27 cellular contexts compared by ENCODE assay signal in the genomic region with DNA sequence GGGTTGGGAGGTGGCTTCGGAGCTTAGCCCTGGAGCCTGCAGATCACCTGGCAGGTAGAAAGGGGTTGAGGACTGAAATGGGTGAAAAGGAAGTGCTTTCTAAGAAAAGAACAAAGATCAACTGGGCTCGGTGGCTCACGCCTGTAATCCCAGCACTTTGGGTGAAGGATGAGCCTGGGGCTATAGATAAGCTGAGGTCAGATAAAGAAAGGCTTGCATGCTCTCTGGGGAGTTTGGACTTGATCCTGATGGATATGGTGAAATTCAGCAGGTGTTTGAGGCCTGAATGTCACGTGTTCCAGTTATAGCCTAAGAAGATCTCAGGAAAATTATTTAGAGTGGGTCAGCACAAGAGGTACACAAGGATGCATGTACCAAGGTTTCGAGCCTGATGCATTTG. TPM values are rescaled to one million over a fixed set of nuclear protein-coding genes. Genes with fewer than 3 reads are reported as not detected.
"Had no signal": no experiment of that assay in that cellular context is flagged by ENCODE, and none has a peak within 500 bp of the region (broad histone marks: within the 10 kb centered on the region; RNA-seq: fewer than 3 reads in every experiment).

No MANE protein-coding gene starts in this region.

- DNase-seq: dorsolateral prefrontal cortex; effector CD4-positive, alpha-beta T cell; foreskin fibroblast; gastrocnemius medialis; head of caudate nucleus; kidney; mucosa of descending colon; naive B cell; right lobe of liver; small intestine; stimulated activated CD4-positive, alpha-beta T cell treated with anti-CD3 and anti-CD28 coated beads, Interleukin-15, amount 100 ng/mL, for 24 hours; stimulated activated CD4-positive, alpha-beta T cell treated with anti-CD3 and anti-CD28 coated beads, Interleukin-2, amount 100 ng/mL, for 48 hours; stimulated activated naive B cell treated with anti-CD40 and anti-IgM and Interleukin-4, amounts not matched to agents 10 μg/mL and 1 μg/mL and 100 μg/mL, for 72 hours; upper lobe of left lung had no signal

- H3K36me3 ChIP-seq: gastrocnemius medialis, right lobe of liver, thoracic aorta, tibial nerve, upper lobe of left lung had no signal

- H3K27me3 Mint-ChIP-seq: memory B cell; progenitor cell of endocrine pancreas; stimulated activated naive B cell treated with anti-CD40 and anti-IgM and Interleukin-4, amounts not matched to agents 10 μg/mL and 1 μg/mL and 100 μg/mL, for 72 hours had no signal

- H3K27me3 ChIP-seq: gastrocnemius medialis, right lobe of liver, tibial nerve, upper lobe of left lung had no signal

- H3K9me3 ChIP-seq: gastrocnemius medialis, right lobe of liver had no signal

- H3K27ac Mint-ChIP-seq: memory B cell; mesothelial cell of epicardium; naive B cell; natural killer cell treated with Interleukin-12 subunit alpha and Interleukin-12 subunit beta and Interleukin-15 and Interleukin-18, amount 100 ng/mL, for 72 hours; progenitor cell of endocrine pancreas; stimulated activated naive B cell treated with anti-CD40 and anti-IgM and Interleukin-4, amounts not matched to agents 10 μg/mL and 1 μg/mL and 100 μg/mL, for 72 hours; stimulated activated naive CD8-positive, alpha-beta T cell treated with anti-CD3 and anti-CD28 coated beads, Interleukin-15, Interleukin-2, amounts not matched to agents 100 ng/mL and 50 ng/mL, for 24 hours had no signal

- H3K4me1 ChIP-seq: gastrocnemius medialis, parathyroid adenoma, right lobe of liver, tibial nerve, upper lobe of left lung had no signal

- H3K36me3 Mint-ChIP-seq: mesothelial cell of epicardium had no signal

- H3K4me3 Mint-ChIP-seq: memory B cell; mesothelial cell of epicardium; naive B cell; natural killer cell treated with Interleukin-12 subunit alpha and Interleukin-12 subunit beta and Interleukin-15 and Interleukin-18, amount 100 ng/mL, for 72 hours; neural crest cell; stimulated activated naive B cell treated with anti-CD40 and anti-IgM and Interleukin-4, amounts not matched to agents 10 μg/mL and 1 μg/mL and 100 μg/mL, for 72 hours; stimulated activated naive CD8-positive, alpha-beta T cell treated with anti-CD3 and anti-CD28 coated beads, Interleukin-15, Interleukin-2, amounts not matched to agents 100 ng/mL and 50 ng/mL, for 24 hours had no signal

- H3K27ac ChIP-seq: dorsolateral prefrontal cortex, epithelial cell of prostate, gastrocnemius medialis, parathyroid adenoma, right lobe of liver, thoracic aorta, tibial nerve, upper lobe of left lung had no signal

- H3K4me1 Mint-ChIP-seq: memory B cell; mesothelial cell of epicardium; naive B cell; neural crest cell; stimulated activated naive B cell treated with anti-CD40 and anti-IgM and Interleukin-4, amounts not matched to agents 10 μg/mL and 1 μg/mL and 100 μg/mL, for 72 hours had no signal

- H3K4me3 ChIP-seq: dorsolateral prefrontal cortex, gastrocnemius medialis, lung, mucosa of descending colon, right lobe of liver, thoracic aorta, tibial nerve, upper lobe of left lung had no signal

- H3K9ac ChIP-seq: parathyroid adenoma had no signal

RNA-seq across cellular contexts. Expression of a gene that starts 40.8 kb away (rescaled TPM):
- total RNA-seq: gastrocnemius medialis; glomerular endothelial cell; natural killer cell treated with Interleukin-12 subunit alpha and Interleukin-12 subunit beta and Interleukin-15 and Interleukin-18, amount 100 ng/mL, for 72 hours; neural crest cell; osteoblast; thoracic aorta; tibial nerve had no signal
